In genomic region chr19:19626516-19627441, GRCh38 we compare ENCODE assay signal across 8 cellular contexts. TPM values are rescaled to one million over a fixed set of nuclear protein-coding genes. Genes with fewer than 3 reads are reported as not detected.
A peak's percentile ranks its signal among the peaks of the same experiment; 100 is the strongest.
DNase-seq lines count a peak whose midpoint lies in the region; ATAC-seq, FAIRE-seq and TF ChIP-seq lines count a peak whose summit lies in the region.

No MANE protein-coding gene starts in this region.

- H3K27ac ChIP-seq in A673 (ENCODE audit: low read depth, low read length, poor library complexity, severe bottlenecking) = peak overlapping the region; percentile 65
- H3K27ac ChIP-seq in HCT116 (ENCODE audit: low read depth, low read length) = peak overlapping the region; percentile 96
- H3K27ac ChIP-seq in GM12878 (ENCODE audit: control insufficient read depth, insufficient read depth) = peak overlapping the region; percentile 58; the same call in 1 of the 2 replicates
- H3K27ac ChIP-seq in mesodermal cell (ENCODE audit: low read depth, low read length, severe bottlenecking) = no peak overlapping the region

- H3K4me1 ChIP-seq in A673 (ENCODE audit: insufficient read depth, low read length, poor library complexity, severe bottlenecking) = peaks cover 17% of the 10 kb centered on the region
- peaks cover 4 to 22% of the 10 kb centered on the region in 2 experiments for H3K4me1 ChIP-seq in HCT116 (ENCODE audit: control insufficient read depth in 1 of 2, insufficient read depth in 2 of 2, low read length in 2 of 2)
- H3K4me1 ChIP-seq in GM12878 (ENCODE audit: control insufficient read depth, insufficient read depth, low read length) = 0 out of 2 replicates have a peak, but pooled peaks cover 5% of the 10 kb centered on the region
- H3K4me1 ChIP-seq in mesodermal cell (ENCODE audit: control insufficient read depth, insufficient read depth, low read length, poor library complexity, severe bottlenecking) = peaks cover 5% of the 10 kb centered on the region

- no peaks in the 10 kb centered on the region for H3K9me2 ChIP-seq in HCT116 (ENCODE audit: insufficient read depth)

- SMC1A ChIA-PET in GM12878 (lab: Charles Lee; ENCODE audit: uncharacterized antibody, unreplicated experiment) = interaction anchor here (0.8 to 1.2 kb wide), 3 partner anchors 31 to 95 kb away, joined by 3 read pairs; no protein-coding TSS in a partner anchor

- no peak for FAIRE-seq in GM12878 (lab: Jason Lieb, UNC)

- CTCF ChIA-PET in A673 (lab: Charles Lee) (interaction anchor here (0.5 kb wide), 1 partner anchor 14 kb away, joined by 8 read pairs; no protein-coding TSS in a partner anchor), HCT116 (lab: Charles Lee) (no interaction called here), GM12878 (lab: Yijun Ruan, JAX) (interaction anchor here (0.6 to 1.3 kb wide), 5 partner anchors 11 to 95 kb away, joined by 3 to 4 read pairs (median 3); no protein-coding TSS in a partner anchor)

- no peaks in the 10 kb centered on the region for H3K27me3 ChIP-seq in A673 (replicated peaks; ENCODE audit: insufficient read depth, low read depth, low read length, poor library complexity)
- H3K27me3 ChIP-seq in HCT116 (ENCODE audit: insufficient read depth, low read length) = no peaks in the 10 kb centered on the region
- no peaks in the 10 kb centered on the region for H3K27me3 ChIP-seq in GM12878 (replicated peaks in 1 of 2; ENCODE audit: control insufficient read depth in 2 of 2, insufficient read depth in 2 of 2, low read length in 1 of 2)

- TF ChIP-seq RAD21 in HCT116 (IDR thresholded peaks at IDR 0.05; ENCODE audit: low read depth) (no peak), GM12878 (IDR thresholded peaks at IDR 0.05; ENCODE audit: insufficient read depth, low read depth, low read length) (no peak)

- no peaks in the 10 kb centered on the region for H4K20me1 ChIP-seq in HCT116 (ENCODE audit: insufficient read depth)
- no peaks in the 10 kb centered on the region for H4K20me1 ChIP-seq in GM12878 (ENCODE audit: control insufficient read depth, insufficient read depth)

- intact Hi-C loops in A673 (cut with micrococcal nuclease; ENCODE audit: unreplicated experiment) = no loop called here
- intact Hi-C loops in HCT116 (cut with micrococcal nuclease) = no loop called here
- intact Hi-C loops in GM12878 (cut with micrococcal nuclease; ENCODE audit: unreplicated experiment) = no loop called here
- intact Hi-C loops in left ventricle myocardium superior (cut with micrococcal nuclease) = no loop called here

- H3K9ac ChIP-seq in HCT116 (ENCODE audit: low read length) (peak overlapping the region; percentile 92), GM12878 (ENCODE audit: control insufficient read depth, insufficient read depth, low read length) (peak overlapping the region; percentile 52; the same call in 1 of the 2 replicates)

- TF ChIP-seq EP300 in GM12878 (IDR thresholded peaks at IDR 0.05; ENCODE audit: borderline replicate concordance in 1 of 2, control insufficient read depth in 1 of 2, low read depth in 2 of 2, low read length in 2 of 2) = no peak

- no peaks in the 10 kb centered on the region for H3K36me3 ChIP-seq in A673 (ENCODE audit: insufficient read depth, low read length, poor library complexity, severe bottlenecking)
- H3K36me3 ChIP-seq in HCT116 (ENCODE audit: control insufficient read depth in 1 of 2, insufficient read depth in 2 of 2, low read length in 2 of 2) = peaks cover 5% of the 10 kb centered on the region in 2 experiments; a peak in 2 of 4 replicates
- H3K36me3 ChIP-seq in GM12878 (ENCODE audit: control insufficient read depth in 2 of 2, insufficient read depth in 2 of 2, low read length in 1 of 2) = peaks cover 0 to 8% of the 10 kb centered on the region in 2 experiments; a peak in 3 of 4 replicates
- H3K36me3 ChIP-seq in mesodermal cell (ENCODE audit: control insufficient read depth, insufficient read depth, low read length) = peaks cover 26% of the 10 kb centered on the region

- H2AFZ ChIP-seq in HCT116 (ENCODE audit: low read depth, low read length, poor library complexity, severe bottlenecking) (no peak overlapping the region), GM12878 (ENCODE audit: control insufficient read depth, low read depth, low read length) (no peak overlapping the region)

- H3K4me3 ChIP-seq in A673 (ENCODE audit: low read depth, low read length, poor library complexity, severe bottlenecking) (peak overlapping the region; percentile 80), HCT116 (replicated peaks in 1 of 2; ENCODE audit: low read depth in 1 of 2, low read length in 2 of 2) (peak overlapping the region; percentile 67 to 76), GM12878 (peak overlapping the region; percentile 76), mesodermal cell (ENCODE audit: extremely low read depth, insufficient read depth, low read length, poor library complexity, severe bottlenecking) (peak overlapping the region; percentile 57)

- in situ Hi-C loops in GM12878 (cut with MboI) = no loop called here

- POLR2A ChIA-PET in A673 (lab: Charles Lee; ENCODE audit: low non-redundant PET) (no interaction called here), HCT116 (lab: Charles Lee) (no interaction called here), GM12878 (lab: Charles Lee) (interaction anchor here (1.7 to 3.0 kb wide), 3 partner anchors 14 to 35 kb away, joined by 5 to 10 read pairs (median 8); no protein-coding TSS in a partner anchor)

- peak overlapping the region; percentile 97 for H3K4me2 ChIP-seq in HCT116 (ENCODE audit: low read length)
- peak overlapping the region; percentile 82 for H3K4me2 ChIP-seq in GM12878 (ENCODE audit: control insufficient read depth, insufficient read depth)

- TF ChIP-seq CTCF in A673 (conservative IDR thresholded peaks at IDR 0.05; ENCODE audit: low read depth, low read length) = no peak
- no peak for TF ChIP-seq CTCF in HCT116 (IDR thresholded peaks at IDR 0.05 in 2 of 3, conservative IDR thresholded peaks at IDR 0.05 in 1 of 3; ENCODE audit: borderline replicate concordance in 1 of 3, insufficient read depth in 1 of 3, low read depth in 2 of 3, low read length in 2 of 3)
- no peak for TF ChIP-seq CTCF in GM12878 (IDR thresholded peaks at IDR 0.05 in 2 of 3, conservative IDR thresholded peaks at IDR 0.05 in 1 of 3; ENCODE audit: control insufficient read depth in 2 of 3, extremely low read depth in 1 of 3, insufficient read depth in 1 of 3, low read depth in 3 of 3, low read length in 3 of 3)

- H3K79me2 ChIP-seq in HCT116 (ENCODE audit: insufficient read depth, low read length) (peaks cover 10% of the 10 kb centered on the region; the same call in 1 of the 2 replicates), GM12878 (ENCODE audit: control insufficient read depth, insufficient read depth, low read length) (no peaks in the 10 kb centered on the region)

- TF ChIP-seq POLR2A in HCT116 (IDR thresholded peaks at IDR 0.05; ENCODE audit: borderline replicate concordance, extremely low read depth, insufficient read depth, insufficient read length) = no peak
- peak; percentile 77 for TF ChIP-seq POLR2A in GM12878 (IDR thresholded peaks at IDR 0.05; ENCODE audit: low read depth, low read length)

- DNase-seq in A673 (ENCODE audit: low spot score) (no peak), HCT116 (ENCODE audit: low read depth, low spot score) (no peak), GM12878 (ENCODE audit: low read depth, low spot score) (no peak), NCI-H510A (lab: John Stamatoyannopoulos, UW) (no peak), GDM1 (lab: John Stamatoyannopoulos, UW) (no peak), left ventricle myocardium superior (no peak), EL (no peak)

- BruUV-seq in A673 (replicated peaks; lab: Mats Ljungman, UMichigan) (no TSS peak), HCT116 (replicated peaks; lab: Mats Ljungman, UMichigan) (TSS peak; percentile 54), GM12878 (replicated peaks; lab: Mats Ljungman, UMichigan) (no TSS peak)

- RAD21 ChIA-PET in HCT116 (lab: Charles Lee; ENCODE audit: low non-redundant PET in 1 of 2, low total read pairs in 2 of 2, uncharacterized antibody in 2 of 2, unreplicated experiment in 2 of 2) (no interaction called here), GM12878 (lab: Charles Lee; ENCODE audit: unreplicated experiment) (interaction anchor here (0.9 to 1.9 kb wide), 2 partner anchors 9 to 94 kb away, joined by 3 to 5 read pairs; no protein-coding TSS in a partner anchor)

- ATAC-seq in HCT116 (no peak), GM12878 (no peak), left ventricle myocardium superior (no peak)

- 92% methylated on average over 48 of the region's 48 CpGs for WGBS in GM12878 (ENCODE audit: insufficient coverage, insufficient replicate concordance, low lambda C conversion rate, missing lambda C conversion rate)
- WGBS in mesodermal cell (ENCODE audit: insufficient coverage in 2 of 2), 2 experiments = 95% methylated on average over 48 of the region's 48 CpGs

- H3K9me3 ChIP-seq in A673 (ENCODE audit: low read depth, low read length, poor library complexity, severe bottlenecking) (no peaks in the 10 kb centered on the region), HCT116 (ENCODE audit: control insufficient read depth in 1 of 2, insufficient read depth in 1 of 2, low read depth in 1 of 2, low read length in 2 of 2) (no peaks in the 10 kb centered on the region), GM12878 (replicated peaks; ENCODE audit: control insufficient read depth, insufficient read depth, low read length) (no peaks in the 10 kb centered on the region), mesodermal cell (ENCODE audit: control insufficient read depth, low read length) (no peaks in the 10 kb centered on the region)

RNA-seq across cellular contexts. Expression of gene LPAR2, which starts 1.2 kb away (rescaled TPM):
- total RNA-seq in A673 (2021) = 17.2 and 20.6 TPM in 2 replicates
- total RNA-seq in HCT116 (2021; ENCODE audit: unreplicated experiment) = 28.2 TPM
- 33.0 and 41.7 TPM in 2 replicates for polyA plus RNA-seq in HCT116 (2012)
- total RNA-seq in GM12878 (2013; cell fraction: nucleolus; rRNA removed) = 72.5 and 74.5 TPM in 2 replicates
- 9.4 and 11.3 TPM in 2 replicates for total RNA-seq in GM12878 (2014; rRNA removed)
- 5.0 and 6.3 TPM in 2 replicates for total RNA-seq in GM12878 (2014; rRNA removed; fragmentation: Illumina TruSeq; extraction: Trizol)
- total RNA-seq in GM12878 (2021) = 19.0 and 22.9 TPM in 2 replicates
- polyA plus RNA-seq in GM12878 (2011; ENCODE audit: low read depth) = 13.9 TPM
- 6.6 and 9.0 TPM in 2 replicates for polyA plus RNA-seq in GM12878 (2011; rRNA removed)
- 13.3 and 17.0 TPM in 2 replicates for polyA plus RNA-seq in GM12878 (2011; cell fraction: cytosol; rRNA removed)
- polyA plus RNA-seq in GM12878 (2011; cell fraction: nucleus; rRNA removed) = 116 and 130 TPM in 2 replicates
- 19.2 and 19.8 TPM in 2 replicates for polyA plus RNA-seq in GM12878 (2012)
- 8.6 and 12.6 TPM in 2 replicates for polyA plus RNA-seq in GM12878 (2014; fragmentation: Illumina TruSeq; extraction: Trizol)
- 1 to 10 TPM in 1 of 2 experiments, under 1 TPM in 1; 0.98 to 3.2 TPM for polyA plus RNA-seq in GM12878 (2014; fragmentation: Nextera tagmentation; extraction: Ambion mirVana)
- 17.3 and 23.8 TPM in 2 replicates for polyA plus RNA-seq in GM12878 (2014; rRNA removed)
- polyA plus RNA-seq in GM12878 (2016; fragmentation: Nextera tagmentation; extraction: Ambion mirVana) = 10 to 100 TPM in 1 of 2 experiments, 1 to 10 TPM in 1; 8.5 to 12.0 TPM
- 6.9 and 11.5 TPM in 2 replicates for polyA minus RNA-seq in GM12878 (2011; rRNA and poly(A)+ RNA removed)
- 4.7 and 6.7 TPM in 2 replicates for polyA minus RNA-seq in GM12878 (2011; cell fraction: cytosol; rRNA and poly(A)+ RNA removed)
- 9.2 and 13.2 TPM in 2 replicates for polyA minus RNA-seq in GM12878 (2011; cell fraction: nucleus; rRNA and poly(A)+ RNA removed)
- polyA plus RNA-seq in mesodermal cell (2013, experiment 1 of 2) = 71.4 TPM
- 59.9 TPM for polyA plus RNA-seq in mesodermal cell (2013, experiment 2 of 2)
- 1.6 TPM for total RNA-seq in left ventricle myocardium superior

RNA-seq across cellular contexts. Expression of gene PBX4, which starts 8.3 kb away (rescaled TPM):
- total RNA-seq in A673 (2021) = 3.1 and 4.6 TPM in 2 replicates
- total RNA-seq in HCT116 (2021; ENCODE audit: unreplicated experiment) = 11.6 TPM
- polyA plus RNA-seq in HCT116 (2012) = 8.1 and 10.2 TPM in 2 replicates
- 65.0 and 68.4 TPM in 2 replicates for total RNA-seq in GM12878 (2013; cell fraction: nucleolus; rRNA removed)
- total RNA-seq in GM12878 (2014; rRNA removed) = 7.1 and 10.1 TPM in 2 replicates
- total RNA-seq in GM12878 (2014; rRNA removed; fragmentation: Illumina TruSeq; extraction: Trizol) = 3.9 and 4.4 TPM in 2 replicates
- 7.7 and 9.6 TPM in 2 replicates for total RNA-seq in GM12878 (2021)
- 1.6 TPM for polyA plus RNA-seq in GM12878 (2011; ENCODE audit: low read depth)
- 12.6 and 15.8 TPM in 2 replicates for polyA plus RNA-seq in GM12878 (2011; rRNA removed)
- polyA plus RNA-seq in GM12878 (2011; cell fraction: cytosol; rRNA removed) = 21.2 and 27.3 TPM in 2 replicates
- 40.2 and 55.3 TPM in 2 replicates for polyA plus RNA-seq in GM12878 (2011; cell fraction: nucleus; rRNA removed)
- polyA plus RNA-seq in GM12878 (2012) = 6.5 and 8.8 TPM in 2 replicates
- polyA plus RNA-seq in GM12878 (2014; fragmentation: Illumina TruSeq; extraction: Trizol) = 1.5 and 3.5 TPM in 2 replicates
- polyA plus RNA-seq in GM12878 (2014; fragmentation: Nextera tagmentation; extraction: Ambion mirVana) = under 1 TPM; 0.18 to 0.75 TPM
- polyA plus RNA-seq in GM12878 (2014; rRNA removed) = 17.3 and 18.8 TPM in 2 replicates
- polyA plus RNA-seq in GM12878 (2016; fragmentation: Nextera tagmentation; extraction: Ambion mirVana) = 1 to 10 TPM; 2.7 to 4.1 TPM
- 12.6 and 18.7 TPM in 2 replicates for polyA minus RNA-seq in GM12878 (2011; rRNA and poly(A)+ RNA removed)
- 3.2 and 7.9 TPM in 2 replicates for polyA minus RNA-seq in GM12878 (2011; cell fraction: cytosol; rRNA and poly(A)+ RNA removed)
- polyA minus RNA-seq in GM12878 (2011; cell fraction: nucleus; rRNA and poly(A)+ RNA removed) = 11.8 and 20.4 TPM in 2 replicates
- 5.1 TPM for polyA plus RNA-seq in mesodermal cell (2013, experiment 1 of 2)
- polyA plus RNA-seq in mesodermal cell (2013, experiment 2 of 2) = 2.3 TPM
- total RNA-seq in left ventricle myocardium superior = 0.42 TPM

RNA-seq across cellular contexts. Expression of gene GMIP, which starts 16.7 kb away (rescaled TPM):
- total RNA-seq in A673 (2021) (9.0 and 10.9 TPM in 2 replicates), HCT116 (2021; ENCODE audit: unreplicated experiment) (16.3 TPM), GM12878 (2014; rRNA removed) (35.1 and 39.6 TPM in 2 replicates), GM12878 (2014; rRNA removed; fragmentation: Illumina TruSeq; extraction: Trizol) (10.9 and 11.9 TPM in 2 replicates), GM12878 (2021) (58.4 and 63.5 TPM in 2 replicates), left ventricle myocardium superior (4.2 TPM)
- 13.1 and 13.7 TPM in 2 replicates for polyA plus RNA-seq in HCT116 (2012)
- total RNA-seq in GM12878 (2013; cell fraction: nucleolus; rRNA removed) = 61.6 and 65.3 TPM in 2 replicates
- 16.4 TPM for polyA plus RNA-seq in GM12878 (2011; ENCODE audit: low read depth)
- polyA plus RNA-seq in GM12878 (2011; rRNA removed) (6.0 and 10.0 TPM in 2 replicates), GM12878 (2014; fragmentation: Illumina TruSeq; extraction: Trizol) (16.3 and 20.0 TPM in 2 replicates), GM12878 (2014; fragmentation: Nextera tagmentation; extraction: Ambion mirVana) (1 to 10 TPM; 1.5 to 2.8 TPM), GM12878 (2014; rRNA removed) (32.9 and 39.9 TPM in 2 replicates), GM12878 (2016; fragmentation: Nextera tagmentation; extraction: Ambion mirVana) (10 to 100 TPM; 24.7 to 30.9 TPM)
- 14.1 and 15.4 TPM in 2 replicates for polyA plus RNA-seq in GM12878 (2011; cell fraction: cytosol; rRNA removed)
- 72.6 and 88.7 TPM in 2 replicates for polyA plus RNA-seq in GM12878 (2011; cell fraction: nucleus; rRNA removed)
- 43.1 and 45.9 TPM in 2 replicates for polyA plus RNA-seq in GM12878 (2012)
- polyA minus RNA-seq in GM12878 (2011; rRNA and poly(A)+ RNA removed) = 17.5 and 19.3 TPM in 2 replicates
- 14.8 and 15.9 TPM in 2 replicates for polyA minus RNA-seq in GM12878 (2011; cell fraction: cytosol; rRNA and poly(A)+ RNA removed)
- 14.1 and 26.4 TPM in 2 replicates for polyA minus RNA-seq in GM12878 (2011; cell fraction: nucleus; rRNA and poly(A)+ RNA removed)
- 22.4 TPM for polyA plus RNA-seq in mesodermal cell (2013, experiment 1 of 2)
- 16.1 TPM for polyA plus RNA-seq in mesodermal cell (2013, experiment 2 of 2)

RNA-seq across cellular contexts. Expression of gene ATP13A1, which starts 36.7 kb away (rescaled TPM):
- total RNA-seq in A673 (2021) (88.1 and 94.4 TPM in 2 replicates), HCT116 (2021; ENCODE audit: unreplicated experiment) (73.7 TPM), GM12878 (2014; rRNA removed) (33.1 and 38.1 TPM in 2 replicates), GM12878 (2014; rRNA removed; fragmentation: Illumina TruSeq; extraction: Trizol) (12.9 and 17.4 TPM in 2 replicates), GM12878 (2021) (90.3 and 91.0 TPM in 2 replicates), left ventricle myocardium superior (21.6 TPM)
- polyA plus RNA-seq in HCT116 (2012) = 60.8 and 78.1 TPM in 2 replicates
- total RNA-seq in GM12878 (2013; cell fraction: nucleolus; rRNA removed) = 216 and 273 TPM in 2 replicates
- polyA plus RNA-seq in GM12878 (2011; ENCODE audit: low read depth) = 23.1 TPM
- polyA plus RNA-seq in GM12878 (2011; rRNA removed) (14.0 and 21.4 TPM in 2 replicates), GM12878 (2014; fragmentation: Illumina TruSeq; extraction: Trizol) (13.1 and 21.1 TPM in 2 replicates), GM12878 (2014; fragmentation: Nextera tagmentation; extraction: Ambion mirVana) (1 to 10 TPM in 1 of 2 experiments, under 1 TPM in 1; 0.37 to 1.4 TPM), GM12878 (2014; rRNA removed) (51.7 and 68.6 TPM in 2 replicates), GM12878 (2016; fragmentation: Nextera tagmentation; extraction: Ambion mirVana) (10 to 100 TPM; 67.8 to 74.3 TPM)
- 32.9 and 38.0 TPM in 2 replicates for polyA plus RNA-seq in GM12878 (2011; cell fraction: cytosol; rRNA removed)
- 424 and 553 TPM in 2 replicates for polyA plus RNA-seq in GM12878 (2011; cell fraction: nucleus; rRNA removed)
- 57.4 and 58.7 TPM in 2 replicates for polyA plus RNA-seq in GM12878 (2012)
- polyA minus RNA-seq in GM12878 (2011; rRNA and poly(A)+ RNA removed) = 72.7 and 99.8 TPM in 2 replicates
- polyA minus RNA-seq in GM12878 (2011; cell fraction: cytosol; rRNA and poly(A)+ RNA removed) = 31.8 and 45.4 TPM in 2 replicates
- 139 and 201 TPM in 2 replicates for polyA minus RNA-seq in GM12878 (2011; cell fraction: nucleus; rRNA and poly(A)+ RNA removed)
- polyA plus RNA-seq in mesodermal cell (2013, experiment 1 of 2) = 39.3 TPM
- polyA plus RNA-seq in mesodermal cell (2013, experiment 2 of 2) = 30.3 TPM

RNA-seq across cellular contexts. Expression of gene ZNF101, which starts 41.9 kb away (rescaled TPM):
- 14.5 and 17.7 TPM in 2 replicates for total RNA-seq in A673 (2021)
- 12.8 TPM for total RNA-seq in HCT116 (2021; ENCODE audit: unreplicated experiment)
- polyA plus RNA-seq in HCT116 (2012) = 4.2 and 5.3 TPM in 2 replicates
- total RNA-seq in GM12878 (2013; cell fraction: nucleolus; rRNA removed) = 29.0 and 31.2 TPM in 2 replicates
- total RNA-seq in GM12878 (2014; rRNA removed) = 16.9 and 20.9 TPM in 2 replicates
- 25.1 and 28.0 TPM in 2 replicates for total RNA-seq in GM12878 (2014; rRNA removed; fragmentation: Illumina TruSeq; extraction: Trizol)
- 22.2 and 22.8 TPM in 2 replicates for total RNA-seq in GM12878 (2021)
- 10.3 TPM for polyA plus RNA-seq in GM12878 (2011; ENCODE audit: low read depth)
- polyA plus RNA-seq in GM12878 (2011; rRNA removed) = 40.5 and 71.0 TPM in 2 replicates
- 15.3 and 15.6 TPM in 2 replicates for polyA plus RNA-seq in GM12878 (2011; cell fraction: cytosol; rRNA removed)
- polyA plus RNA-seq in GM12878 (2011; cell fraction: nucleus; rRNA removed) = 10.8 and 14.1 TPM in 2 replicates
- polyA plus RNA-seq in GM12878 (2012) = 12.2 and 15.0 TPM in 2 replicates
- 19.3 and 24.1 TPM in 2 replicates for polyA plus RNA-seq in GM12878 (2014; fragmentation: Illumina TruSeq; extraction: Trizol)
- polyA plus RNA-seq in GM12878 (2014; fragmentation: Nextera tagmentation; extraction: Ambion mirVana) = 10 to 100 TPM; 20.4 to 21.3 TPM
- 15.2 and 15.9 TPM in 2 replicates for polyA plus RNA-seq in GM12878 (2014; rRNA removed)
- polyA plus RNA-seq in GM12878 (2016; fragmentation: Nextera tagmentation; extraction: Ambion mirVana) = 10 to 100 TPM; 16.3 to 17.1 TPM
- polyA minus RNA-seq in GM12878 (2011; rRNA and poly(A)+ RNA removed) = 27.3 and 28.5 TPM in 2 replicates
- 7.6 and 8.9 TPM in 2 replicates for polyA minus RNA-seq in GM12878 (2011; cell fraction: cytosol; rRNA and poly(A)+ RNA removed)
- polyA minus RNA-seq in GM12878 (2011; cell fraction: nucleus; rRNA and poly(A)+ RNA removed) = 7.4 and 13.6 TPM in 2 replicates
- polyA plus RNA-seq in mesodermal cell (2013, experiment 1 of 2) = 9.4 TPM
- polyA plus RNA-seq in mesodermal cell (2013, experiment 2 of 2) = 9.0 TPM
- 3.7 TPM for total RNA-seq in left ventricle myocardium superior
